In the genomic region with DNA sequence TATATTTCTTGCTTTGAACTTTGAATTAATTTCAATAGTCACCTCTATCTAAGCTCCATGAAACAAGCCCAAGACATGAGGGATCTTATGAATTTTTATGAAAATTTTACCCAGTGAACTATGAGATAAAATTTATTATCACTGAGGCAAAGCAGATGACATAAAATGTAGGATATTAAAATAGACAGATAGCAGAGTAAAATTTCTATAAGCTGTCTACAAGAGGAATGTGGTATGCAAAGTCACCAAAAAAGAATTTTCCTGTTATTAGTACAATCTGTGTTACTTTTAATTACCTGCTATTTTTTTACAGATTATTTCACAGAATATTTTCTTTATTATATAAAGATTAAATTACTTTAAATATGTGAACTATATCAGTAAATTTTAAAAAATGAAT, we compare ENCODE assay signal across 23 cellular contexts.
A peak's percentile ranks its signal among the peaks of the same experiment; 100 is the strongest.
DNase-seq lines count a peak whose midpoint lies in the region; ATAC-seq, FAIRE-seq and TF ChIP-seq lines count a peak whose summit lies in the region.
"Had no signal": no experiment of that assay in that cellular context is flagged by ENCODE, and none has a peak within 500 bp of the region (broad histone marks: within the 10 kb centered on the region; RNA-seq: fewer than 3 reads in every experiment).

No MANE protein-coding gene starts in this region.

- H3K36me3 ChIP-seq in Karpas-422 (ENCODE audit: insufficient read depth, low read length) (no peaks in the 10 kb centered on the region), kidney (ENCODE audit: control insufficient read depth in 1 of 2, insufficient read depth in 2 of 2, low read length in 2 of 2) (no peaks in the 10 kb centered on the region)
- H3K36me3 ChIP-seq: BE2C, BLaER1 had no signal

- H3K9ac ChIP-seq in Karpas-422 (ENCODE audit: low read length) (no peak overlapping the region), kidney (ENCODE audit: low read length in 2 of 2) (no peak overlapping the region)
- H3K9ac ChIP-seq: BLaER1 had no signal

- DNase-seq in Karpas-422: no peak
- DNase-seq in kidney: no peak
- DNase-seq in stimulated activated CD4-positive, alpha-beta T cell treated with anti-CD3 and anti-CD28 coated beads, Interleukin-15, amount 100 ng/mL, for 24 hours: no peak
- no peak for DNase-seq in DMS 273 treated with DMSO at 0.1 percent for 48 hours (lab: John Stamatoyannopoulos, UW)
- DNase-seq: 8988T; ACHN; BE2C; C1 segment of cervical spinal cord; CD4-positive, alpha-beta memory T cell; CD4-positive, CD25-positive, alpha-beta regulatory T cell; CD8-positive, alpha-beta memory T cell; COR-L47; DMS79 treated with DMSO at 0.1 percent for 48 hours; EL; GDM1 had no signal

- H3K4me1 ChIP-seq in Karpas-422 (ENCODE audit: low read length) (no peaks in the 10 kb centered on the region), kidney (ENCODE audit: control insufficient read depth in 1 of 2, insufficient read depth in 1 of 2, low read depth in 1 of 2, low read length in 2 of 2) (no peaks in the 10 kb centered on the region)
- H3K4me1 ChIP-seq: BE2C, BLaER1 had no signal

- 0 out of 2 replicates have a peak overlapping the region, but pooled peaks have one; percentile 58 for H2AFZ ChIP-seq in Karpas-422 (ENCODE audit: low read length)

- intact Hi-C loops in kidney (cut with DNase I): no loop called here

- peak; percentile 56 for FAIRE-seq in kidney (lab: Jason Lieb, UNC)
- FAIRE-seq: GM12878, GM12892, GM18507, GM19239 had no signal

- H3K4me3 ChIP-seq in Karpas-422 (ENCODE audit: low read length) (no peak overlapping the region), kidney (ENCODE audit: low read length in 2 of 2) (no peak overlapping the region)
- H3K4me3 ChIP-seq: BLaER1, GM12878 had no signal

- no peaks in the 10 kb centered on the region for H3K27me3 ChIP-seq in Karpas-422 (ENCODE audit: low read length)
- H3K27me3 ChIP-seq: BE2C, BLaER1 had no signal

- ATAC-seq in SK-N-SH treated with all-trans-retinoic acid at 6 μM for 48 hours (peak; percentile 52; the same call in 1 of the 3 replicates), GM18868 (IDR thresholded peaks at IDR 0.05; ENCODE audit: unreplicated experiment) (no peak), GM21717 (IDR thresholded peaks at IDR 0.05; ENCODE audit: unreplicated experiment) (no peak)
- ATAC-seq: GM12878 had no signal

- no peaks in the 10 kb centered on the region for H4K20me1 ChIP-seq in Karpas-422 (ENCODE audit: insufficient read depth, low read depth, low read length)
- H4K20me1 ChIP-seq: BLaER1 had no signal

- H3K9me2 ChIP-seq in Karpas-422 (replicated peaks; ENCODE audit: insufficient read depth, low read length): no peaks in the 10 kb centered on the region

- no peak overlapping the region for H3K4me2 ChIP-seq in Karpas-422 (ENCODE audit: low read depth, low read length, poor library complexity, severe bottlenecking)
- H3K4me2 ChIP-seq: BLaER1 had no signal

- H3K27ac ChIP-seq in Karpas-422 (ENCODE audit: low read length) (no peak overlapping the region), kidney (ENCODE audit: low read depth in 2 of 2, low read length in 2 of 2) (no peak overlapping the region)
- H3K27ac ChIP-seq: BLaER1 had no signal

- no peak for TF ChIP-seq CTCF in kidney (IDR thresholded peaks at IDR 0.05; ENCODE audit: borderline replicate concordance, extremely low read depth, insufficient read depth)

- H3K79me2 ChIP-seq in Karpas-422 (ENCODE audit: low read length): no peaks in the 10 kb centered on the region

- H3K9me3 ChIP-seq in Karpas-422 (ENCODE audit: low read length) (no peaks in the 10 kb centered on the region; the same call in 1 of the 2 replicates), kidney (ENCODE audit: control insufficient read depth in 1 of 2, low read length in 2 of 2) (peaks cover 0 to 5% of the 10 kb centered on the region in 2 donors)
- H3K9me3 ChIP-seq: BE2C had no signal

TF ChIP-seq in SK-N-SH treated with all-trans-retinoic acid at 6 μM for 48 hours, 23 proteins besides CTCF, POLR2A, EP300 and RAD21:
- no peak for TF ChIP-seq GLIS3 (CRISPR knock-in tag; IDR thresholded peaks at IDR 0.05)
- TF ChIP-seq, protein P1, sequence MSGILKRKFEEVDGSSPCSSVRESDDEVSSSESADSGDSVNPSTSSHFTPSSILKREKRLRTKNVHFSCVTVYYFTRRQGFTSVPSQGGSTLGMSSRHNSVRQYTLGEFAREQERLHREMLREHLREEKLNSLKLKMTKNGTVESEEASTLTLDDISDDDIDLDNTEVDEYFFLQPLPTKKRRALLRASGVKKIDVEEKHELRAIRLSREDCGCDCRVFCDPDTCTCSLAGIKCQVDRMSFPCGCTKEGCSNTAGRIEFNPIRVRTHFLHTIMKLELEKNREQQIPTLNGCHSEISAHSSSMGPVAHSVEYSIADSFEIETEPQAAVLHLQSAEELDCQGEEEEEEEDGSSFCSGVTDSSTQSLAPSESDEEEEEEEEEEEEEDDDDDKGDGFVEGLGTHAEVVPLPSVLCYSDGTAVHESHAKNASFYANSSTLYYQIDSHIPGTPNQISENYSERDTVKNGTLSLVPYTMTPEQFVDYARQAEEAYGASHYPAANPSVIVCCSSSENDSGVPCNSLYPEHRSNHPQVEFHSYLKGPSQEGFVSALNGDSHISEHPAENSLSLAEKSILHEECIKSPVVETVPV (CRISPR knock-in tag; IDR thresholded peaks at IDR 0.05): no peak
